8 cellular contexts compared by ENCODE assay signal in the genomic region with DNA sequence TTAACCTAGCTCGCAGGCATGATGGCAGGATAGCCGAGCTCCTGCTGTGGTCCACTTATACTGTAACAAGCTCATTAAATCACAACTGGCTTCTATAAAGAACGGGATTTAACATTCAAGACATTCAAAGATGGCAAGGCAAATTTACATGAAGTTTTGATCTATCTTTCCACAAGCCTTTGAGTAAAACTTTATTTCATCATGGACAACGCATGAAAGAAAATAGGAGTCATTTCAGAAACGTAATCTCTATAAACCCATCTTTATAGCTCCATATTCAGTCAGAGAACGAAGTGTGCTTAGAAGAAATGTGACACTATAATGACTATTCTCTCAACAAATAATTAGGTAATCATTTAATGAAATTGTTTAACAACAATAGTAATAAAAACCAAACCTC. TPM values are rescaled to one million over a fixed set of nuclear protein-coding genes. Genes with fewer than 3 reads are reported as not detected.
DNase-seq lines count a peak whose midpoint lies in the region; ATAC-seq, FAIRE-seq and TF ChIP-seq lines count a peak whose summit lies in the region.

No MANE protein-coding gene starts in this region.

- H3K4me2 ChIP-seq in DOHH2 (ENCODE audit: low read length) (peak overlapping the region; percentile 90), OCI-LY1 (ENCODE audit: low read length) (peak overlapping the region; percentile 89), endothelial cell of umbilical vein (ENCODE audit: insufficient read depth, low read length) (peak overlapping the region; percentile 98)

- H3K79me2 ChIP-seq in DOHH2 (ENCODE audit: control insufficient read depth, low read length) (peaks cover 64% of the 10 kb centered on the region), OCI-LY1 (ENCODE audit: insufficient read depth, low read length) (peaks cover 63% of the 10 kb centered on the region), endothelial cell of umbilical vein (ENCODE audit: control insufficient read depth, insufficient read depth, low read length) (peaks cover 65% of the 10 kb centered on the region)

- dilution Hi-C loops in endothelial cell of umbilical vein (cut with MboI; ENCODE audit: extremely low pct_ligation_motif_present, low sequenced_read_pairs), result no loop called here

- H4K20me1 ChIP-seq in DOHH2 (ENCODE audit: control insufficient read depth, insufficient read depth, low read depth, low read length) (peaks cover 23% of the 10 kb centered on the region), OCI-LY1 (ENCODE audit: insufficient read depth, low read length) (no peaks in the 10 kb centered on the region), endothelial cell of umbilical vein (replicated peaks; ENCODE audit: control insufficient read depth, extremely low read depth, insufficient read depth, low read length) (peaks cover 4% of the 10 kb centered on the region)

- H3K9me2 ChIP-seq in DOHH2 (replicated peaks; ENCODE audit: control insufficient read depth, low read length), result no peaks in the 10 kb centered on the region
- no peaks in the 10 kb centered on the region for H3K9me2 ChIP-seq in OCI-LY1 (ENCODE audit: low read depth, low read length)

- no peak for ATAC-seq in HG02885 (IDR thresholded peaks at IDR 0.05; ENCODE audit: poor library complexity, unreplicated experiment)
- no peak for ATAC-seq in HG02798 (IDR thresholded peaks at IDR 0.05; ENCODE audit: poor library complexity, unreplicated experiment)
- ATAC-seq in HG03432 (IDR thresholded peaks at IDR 0.05; ENCODE audit: unreplicated experiment), result no peak
- no peak for ATAC-seq in HG03571 (IDR thresholded peaks at IDR 0.05; ENCODE audit: unreplicated experiment)

- peaks cover 48% of the 10 kb centered on the region for H3K36me3 ChIP-seq in DOHH2 (ENCODE audit: control insufficient read depth, low read length)
- peaks cover 33% of the 10 kb centered on the region for H3K36me3 ChIP-seq in OCI-LY1 (ENCODE audit: insufficient read depth, low read length)
- H3K36me3 ChIP-seq in endothelial cell of umbilical vein (ENCODE audit: control insufficient read depth in 2 of 2, extremely low read depth in 1 of 2, insufficient read depth in 2 of 2, low read length in 2 of 2), result peaks cover 2 to 3% of the 10 kb centered on the region in 2 experiments
- no peaks in the 10 kb centered on the region for H3K36me3 ChIP-seq in prostate gland

- H3K9ac ChIP-seq in OCI-LY1 (ENCODE audit: low read length), result peak overlapping the region; percentile 99
- H3K9ac ChIP-seq in endothelial cell of umbilical vein (replicated peaks; ENCODE audit: extremely low read depth, insufficient read depth, low read length), result peak overlapping the region; percentile 98

- no peak for TF ChIP-seq POLR2A in endothelial cell of umbilical vein (IDR thresholded peaks at IDR 0.05; ENCODE audit: low read depth, low read length)
- TF ChIP-seq POLR2A in prostate gland (IDR thresholded peaks at IDR 0.05), result no peak

- BruUV-seq in endothelial cell of umbilical vein (replicated peaks; lab: Mats Ljungman, UMichigan), result no TSS peak

- DNase-seq in endothelial cell of umbilical vein (ENCODE audit: low read depth, low spot score), result peak; percentile 31
- DNase-seq in prostate gland (ENCODE audit: low spot score), result no peak

- H3K4me1 ChIP-seq in DOHH2 (ENCODE audit: control insufficient read depth, low read length) (peaks cover 25% of the 10 kb centered on the region), OCI-LY1 (ENCODE audit: insufficient read depth, low read length, severe bottlenecking) (peaks cover 24% of the 10 kb centered on the region), endothelial cell of umbilical vein (ENCODE audit: control insufficient read depth, extremely low read depth, insufficient read depth, low read length) (peaks cover 8% of the 10 kb centered on the region), prostate gland (replicated peaks) (peaks cover 4% of the 10 kb centered on the region)

- CTCF ChIA-PET in endothelial cell of umbilical vein (lab: Charles Lee), result interaction anchor here (0.8 to 1.3 kb wide), 5 partner anchors 11 to 41 kb away, joined by 3 to 14 read pairs (median 4); no protein-coding TSS in a partner anchor

- H3K27me3 ChIP-seq in DOHH2 (ENCODE audit: control insufficient read depth, low read length) (no peaks in the 10 kb centered on the region), OCI-LY1 (ENCODE audit: insufficient read depth, low read length) (no peaks in the 10 kb centered on the region), endothelial cell of umbilical vein (ENCODE audit: control insufficient read depth in 2 of 2, insufficient read depth in 2 of 2, low read length in 2 of 2) (no peaks in the 10 kb centered on the region), prostate gland (replicated peaks; ENCODE audit: insufficient read depth) (no peaks in the 10 kb centered on the region)

- FAIRE-seq in endothelial cell of umbilical vein (lab: Jason Lieb, UNC), result peak; percentile 18

- no peaks in the 10 kb centered on the region for H3K9me1 ChIP-seq in endothelial cell of umbilical vein (replicated peaks; ENCODE audit: control insufficient read depth, extremely low read depth, insufficient read depth, low read length)

- H2AFZ ChIP-seq in OCI-LY1 (ENCODE audit: low read length), result no peak overlapping the region
- no peak overlapping the region for H2AFZ ChIP-seq in endothelial cell of umbilical vein (ENCODE audit: low read depth, low read length)

- H3F3A ChIP-seq in DOHH2 (ENCODE audit: control insufficient read depth, insufficient read depth) (0 out of 2 replicates have a peak, but pooled peaks cover 4% of the 10 kb centered on the region), OCI-LY1 (ENCODE audit: insufficient read depth, low read length) (no peaks in the 10 kb centered on the region)

- H3K4me3 ChIP-seq in DOHH2 (ENCODE audit: low read length) (peak overlapping the region; percentile 94), OCI-LY1 (ENCODE audit: low read depth, low read length, poor library complexity, severe bottlenecking) (peak overlapping the region; percentile 96), endothelial cell of umbilical vein (replicated peaks in 1 of 3; ENCODE audit: insufficient read depth in 1 of 3, low read depth in 1 of 3, low read length in 3 of 3) (peak overlapping the region; percentile 92 to 99 (median 96)), prostate gland (peak overlapping the region; percentile 78 to 96)

- POLR2A ChIA-PET in endothelial cell of umbilical vein (lab: Charles Lee), result interaction anchor here (1.0 kb wide), 1 partner anchor 31 kb away, joined by 4 read pairs; no protein-coding TSS in a partner anchor

- intact Hi-C loops in endothelial cell of umbilical vein (cut with micrococcal nuclease), result no loop called here
- intact Hi-C loops in prostate gland (cut with DNase I), result no loop called here

- H3K9me3 ChIP-seq in DOHH2 (ENCODE audit: control insufficient read depth, insufficient read depth, low read length), result no peaks in the 10 kb centered on the region
- H3K9me3 ChIP-seq in OCI-LY1 (ENCODE audit: low read length), result no peaks in the 10 kb centered on the region
- no peaks in the 10 kb centered on the region for H3K9me3 ChIP-seq in endothelial cell of umbilical vein (replicated peaks; ENCODE audit: control insufficient read depth, insufficient read depth, low read length)
- H3K9me3 ChIP-seq in prostate gland, result no peaks in the 10 kb centered on the region

- WGBS in prostate gland, result 8% methylated on average over 6 of the region's 6 CpGs

- H3K27ac ChIP-seq in DOHH2 (ENCODE audit: low read depth, low read length), result 0 out of 2 replicates have a peak overlapping the region, but pooled peaks have one; percentile 70
- peak overlapping the region; percentile 77 for H3K27ac ChIP-seq in OCI-LY1 (ENCODE audit: low read depth, low read length, poor library complexity, severe bottlenecking)
- peak overlapping the region; percentile 95 for H3K27ac ChIP-seq in endothelial cell of umbilical vein (ENCODE audit: insufficient read depth, low read depth, low read length)
- H3K27ac ChIP-seq in prostate gland, result peak overlapping the region; percentile 92 to 96

- TF ChIP-seq CTCF in DOHH2 (IDR thresholded peaks at IDR 0.05; ENCODE audit: low read depth, low read length, poor library complexity, severe bottlenecking) (no peak), OCI-LY1 (IDR thresholded peaks at IDR 0.05; ENCODE audit: low read length) (no peak), endothelial cell of umbilical vein (IDR thresholded peaks at IDR 0.05; ENCODE audit: extremely low read depth in 1 of 2, insufficient read depth in 1 of 2, low read depth in 1 of 2, low read length in 2 of 2) (no peak), prostate gland (IDR thresholded peaks at IDR 0.05) (no peak)

TF ChIP-seq in endothelial cell of umbilical vein, 7 proteins besides CTCF, POLR2A, EP300 and RAD21:
- no peak for TF ChIP-seq MYC (IDR thresholded peaks at IDR 0.05; ENCODE audit: low read depth, low read length)
- no peak for TF ChIP-seq MAX (IDR thresholded peaks at IDR 0.05; ENCODE audit: insufficient read depth, insufficient read length)
- TF ChIP-seq EZH2 (IDR thresholded peaks at IDR 0.05; ENCODE audit: borderline replicate concordance, low read depth, low read length, severe bottlenecking), result no peak
- TF ChIP-seq FOS (IDR thresholded peaks at IDR 0.05; ENCODE audit: borderline replicate concordance, insufficient read depth, low read length), result no peak
- no peak for TF ChIP-seq JUN (IDR thresholded peaks at IDR 0.05; ENCODE audit: borderline replicate concordance, insufficient read depth, insufficient read length, low read depth)
- no peak for TF ChIP-seq GATA2 (IDR thresholded peaks at IDR 0.05; ENCODE audit: insufficient read depth, insufficient read length, low read depth, low read length)
- TF ChIP-seq POLR2AphosphoS5 (IDR thresholded peaks at IDR 0.05; ENCODE audit: insufficient read depth, low read depth, low read length), result no peak
TF ChIP-seq in endothelial cell of umbilical vein: peak in this region for 0.

RNA-seq across cellular contexts. Expression of gene RPN1, which starts 1.4 kb away (rescaled TPM):
- total RNA-seq in endothelial cell of umbilical vein (244 and 250 TPM in 2 replicates), prostate gland (100 to 1,000 TPM; 291 to 359 TPM)
- 251 and 266 TPM in 2 replicates for polyA plus RNA-seq in endothelial cell of umbilical vein
- 266 and 288 TPM in 2 replicates for polyA plus RNA-seq in endothelial cell of umbilical vein (2011; cell fraction: cytosol; rRNA removed)
- polyA plus RNA-seq in endothelial cell of umbilical vein (2011; cell fraction: nucleus; rRNA removed), result 163 and 181 TPM in 2 replicates
- 198 and 216 TPM in 2 replicates for polyA plus RNA-seq in endothelial cell of umbilical vein (2012)
- 510 and 528 TPM in 2 replicates for polyA minus RNA-seq in endothelial cell of umbilical vein
- polyA minus RNA-seq in endothelial cell of umbilical vein (2011; cell fraction: cytosol; rRNA and poly(A)+ RNA removed), result 275 TPM
- polyA minus RNA-seq in endothelial cell of umbilical vein (2011; cell fraction: nucleus; rRNA and poly(A)+ RNA removed), result 128 and 181 TPM in 2 replicates
